15 cellular contexts compared by ENCODE assay signal in genomic region chr4:87050596-87050995, GRCh38.
DNase-seq lines count a peak whose midpoint lies in the region; ATAC-seq, FAIRE-seq and TF ChIP-seq lines count a peak whose summit lies in the region.
"Had no signal": no experiment of that assay in that cellular context is flagged by ENCODE, and none has a peak within 500 bp of the region (broad histone marks: within the 10 kb centered on the region; RNA-seq: fewer than 3 reads in every experiment).

No MANE protein-coding gene starts in this region.

- no peaks in the 10 kb centered on the region for H3K27me3 Mint-ChIP-seq in WTC11 (ENCODE audit: low read depth)
- H3K27me3 Mint-ChIP-seq: T-cell had no signal

- peaks cover 33% of the 10 kb centered on the region for H3K36me3 Mint-ChIP-seq in WTC11

- no peaks in the 10 kb centered on the region for H3F3A ChIP-seq in smooth muscle cell (ENCODE audit: low read depth)

- peak overlapping the region; percentile 92 for H3K27ac ChIP-seq in left ventricle myocardium inferior (replicated peaks)
- peak overlapping the region; percentile 67 for H3K27ac ChIP-seq in smooth muscle cell (ENCODE audit: low read depth)
- H3K27ac ChIP-seq: KMS-11 had no signal

- no peaks in the 10 kb centered on the region for H3K9me3 ChIP-seq in left ventricle myocardium inferior (replicated peaks)
- no peaks in the 10 kb centered on the region for H3K9me3 ChIP-seq in smooth muscle cell (replicated peaks; ENCODE audit: low read depth)

- peaks cover 49% of the 10 kb centered on the region for H3K4me1 Mint-ChIP-seq in WTC11

- peaks cover 26% of the 10 kb centered on the region for H3K79me2 ChIP-seq in smooth muscle cell (ENCODE audit: low read depth)

- peaks cover 21% of the 10 kb centered on the region for H3K36me3 ChIP-seq in left ventricle myocardium inferior
- no peaks in the 10 kb centered on the region for H3K36me3 ChIP-seq in smooth muscle cell (ENCODE audit: low read depth)

- CTCF ChIA-PET in WTC11 (lab: Charles Lee), result no interaction called here

- no peaks in the 10 kb centered on the region for H3K27me3 ChIP-seq in left ventricle myocardium inferior (ENCODE audit: low read depth)
- H3K27me3 ChIP-seq in smooth muscle cell (ENCODE audit: low read depth), result no peaks in the 10 kb centered on the region

- TF ChIP-seq CTCF in WTC11 (IDR thresholded peaks at IDR 0.05) (no peak), left ventricle myocardium inferior (IDR thresholded peaks at IDR 0.05; ENCODE audit: borderline replicate concordance) (no peak), smooth muscle cell (IDR thresholded peaks at IDR 0.05; ENCODE audit: borderline replicate concordance, insufficient read depth, poor library complexity, severe bottlenecking) (no peak)

- no peak overlapping the region for H3K4me2 ChIP-seq in smooth muscle cell
- H3K4me2 ChIP-seq: KMS-11 had no signal

- 83% methylated on average over 12 of the region's 12 CpGs for WGBS in smooth muscle cell (ENCODE audit: low lambda C conversion rate)

- POLR2A ChIA-PET in WTC11 (lab: Charles Lee), result no interaction called here

- intact Hi-C loops in left ventricle myocardium inferior (cut with micrococcal nuclease), result no loop called here

- H3K4me1 ChIP-seq in left ventricle myocardium inferior (peaks cover 98% of the 10 kb centered on the region), smooth muscle cell (ENCODE audit: low read depth) (peaks cover 23% of the 10 kb centered on the region)

- H3K4me3 Mint-ChIP-seq in WTC11, result no peak overlapping the region
- H3K4me3 Mint-ChIP-seq: nephron, T-cell had no signal

- peak; percentile 16 for ATAC-seq in GM18858 (IDR thresholded peaks at IDR 0.05; ENCODE audit: unreplicated experiment)
- no peak for ATAC-seq in WTC11
- ATAC-seq in GM21717 (IDR thresholded peaks at IDR 0.05; ENCODE audit: unreplicated experiment), result no peak
- ATAC-seq: T-cell had no signal

- DNase-seq in WTC11 (ENCODE audit: low spot score) (no peak), left ventricle myocardium inferior (peak; percentile 67), smooth muscle cell (lab: John Stamatoyannopoulos, UW; ENCODE audit: unreplicated experiment) (no peak), urothelium cell line (ENCODE audit: low spot score) (no peak), NCI-H748 treated with DMSO at 0.1 percent for 48 hours (lab: John Stamatoyannopoulos, UW) (no peak)
- DNase-seq: activated CD4-positive, CD25-positive, alpha-beta regulatory T cell treated with anti-CD3 and anti-CD28 coated beads, Interleukin-2, amount 50 U/mL, for 72 hours; foreskin melanocyte; NCI-H1105; NCI-H2171; stimulated activated CD4-positive, alpha-beta T cell treated with anti-CD3 and anti-CD28 coated beads, Interleukin-4, amount 100 ng/mL, for 1 hour; T-cell had no signal

- H4K20me1 ChIP-seq in smooth muscle cell (ENCODE audit: low read depth), result peaks cover 59% of the 10 kb centered on the region

- H3K9me3 Mint-ChIP-seq in WTC11, result no peaks in the 10 kb centered on the region
- H3K9me3 Mint-ChIP-seq: nephron, T-cell had no signal

- H3K9ac ChIP-seq in smooth muscle cell (ENCODE audit: low read depth), result no peak overlapping the region
- H3K9ac ChIP-seq: KMS-11 had no signal

- H3K4me3 ChIP-seq in left ventricle myocardium inferior (no peak overlapping the region), smooth muscle cell (no peak overlapping the region)

- H3K27ac Mint-ChIP-seq in WTC11, result 0 out of 2 replicates have a peak overlapping the region, but pooled peaks have one; percentile 70
- H3K27ac Mint-ChIP-seq: T-cell had no signal

- H2AFZ ChIP-seq in smooth muscle cell (ENCODE audit: low read depth), result no peak overlapping the region

- FAIRE-seq in urothelium cell line (lab: Jason Lieb, UNC), result no peak

TF ChIP-seq in WTC11, 78 proteins besides CTCF, POLR2A, EP300 and RAD21:
- TF ChIP-seq RORB (CRISPR knock-in tag; IDR thresholded peaks at IDR 0.05) (no peak), JAZF1 (CRISPR knock-in tag; IDR thresholded peaks at IDR 0.05) (no peak), ZNF219 (CRISPR knock-in tag; IDR thresholded peaks at IDR 0.05; ENCODE audit: borderline replicate concordance) (no peak), TP53 (CRISPR knock-in tag; IDR thresholded peaks at IDR 0.05) (no peak), ZNF232 (CRISPR knock-in tag; IDR thresholded peaks at IDR 0.05) (no peak), NFATC4 (CRISPR knock-in tag; IDR thresholded peaks at IDR 0.05) (no peak), ZNF532 (CRISPR knock-in tag; IDR thresholded peaks at IDR 0.05; ENCODE audit: borderline replicate concordance) (no peak), ZNF512 (CRISPR knock-in tag; IDR thresholded peaks at IDR 0.05; ENCODE audit: borderline replicate concordance) (no peak), CBFB (CRISPR knock-in tag; IDR thresholded peaks at IDR 0.05; ENCODE audit: low read depth) (no peak), NFE2L1 (CRISPR knock-in tag; IDR thresholded peaks at IDR 0.05) (no peak), FOXK1 (CRISPR knock-in tag; IDR thresholded peaks at IDR 0.05) (no peak)
- TF ChIP-seq, protein P1, sequence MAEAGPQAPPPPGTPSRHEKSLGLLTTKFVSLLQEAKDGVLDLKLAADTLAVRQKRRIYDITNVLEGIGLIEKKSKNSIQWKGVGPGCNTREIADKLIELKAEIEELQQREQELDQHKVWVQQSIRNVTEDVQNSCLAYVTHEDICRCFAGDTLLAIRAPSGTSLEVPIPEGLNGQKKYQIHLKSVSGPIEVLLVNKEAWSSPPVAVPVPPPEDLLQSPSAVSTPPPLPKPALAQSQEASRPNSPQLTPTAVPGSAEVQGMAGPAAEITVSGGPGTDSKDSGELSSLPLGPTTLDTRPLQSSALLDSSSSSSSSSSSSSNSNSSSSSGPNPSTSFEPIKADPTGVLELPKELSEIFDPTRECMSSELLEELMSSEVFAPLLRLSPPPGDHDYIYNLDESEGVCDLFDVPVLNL (CRISPR knock-in tag; IDR thresholded peaks at IDR 0.05; ENCODE audit: borderline replicate concordance, low read depth), result no peak
